In the genomic region with DNA sequence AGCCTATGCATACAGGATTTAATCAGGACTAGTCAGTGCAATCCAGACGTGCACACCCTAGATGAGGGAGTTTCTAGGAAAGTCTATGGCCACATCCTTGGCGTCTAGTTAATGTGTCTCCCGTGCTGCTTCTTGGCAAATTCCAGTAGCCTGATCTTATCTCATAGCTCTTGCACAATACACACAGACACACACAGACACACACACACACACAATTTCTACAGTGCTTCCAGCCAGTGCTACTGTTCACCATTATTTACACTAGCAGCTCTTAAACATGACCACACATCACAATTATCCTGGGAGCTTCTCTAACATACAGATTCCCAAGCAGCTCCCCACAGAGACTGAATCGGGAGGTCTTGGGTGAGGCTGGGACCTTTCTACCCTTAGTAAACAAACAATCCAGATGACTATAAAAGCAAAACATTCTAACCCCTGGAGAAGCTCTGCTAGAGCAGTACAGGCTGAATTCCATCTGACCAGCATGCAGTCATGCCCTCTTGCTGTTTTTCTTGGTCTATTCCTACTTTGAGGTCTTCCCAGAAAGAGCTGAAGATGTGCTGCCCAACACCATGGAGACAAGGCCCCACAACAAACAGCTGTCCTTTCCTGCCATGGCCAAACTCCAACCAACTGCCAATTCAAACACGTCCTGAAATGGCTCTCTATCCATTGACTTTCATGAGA, we compare ENCODE assay signal across 1 cellular context.
A peak's percentile ranks its signal among the peaks of the same experiment; 100 is the strongest.
TF ChIP-seq lines count a peak whose summit lies in the region.

No MANE protein-coding gene starts in this region.

TF ChIP-seq in HepG2, 621 proteins besides CTCF, POLR2A, EP300 and RAD21 (continued from another document and continues in another):
- TF ChIP-seq, protein P1, sequence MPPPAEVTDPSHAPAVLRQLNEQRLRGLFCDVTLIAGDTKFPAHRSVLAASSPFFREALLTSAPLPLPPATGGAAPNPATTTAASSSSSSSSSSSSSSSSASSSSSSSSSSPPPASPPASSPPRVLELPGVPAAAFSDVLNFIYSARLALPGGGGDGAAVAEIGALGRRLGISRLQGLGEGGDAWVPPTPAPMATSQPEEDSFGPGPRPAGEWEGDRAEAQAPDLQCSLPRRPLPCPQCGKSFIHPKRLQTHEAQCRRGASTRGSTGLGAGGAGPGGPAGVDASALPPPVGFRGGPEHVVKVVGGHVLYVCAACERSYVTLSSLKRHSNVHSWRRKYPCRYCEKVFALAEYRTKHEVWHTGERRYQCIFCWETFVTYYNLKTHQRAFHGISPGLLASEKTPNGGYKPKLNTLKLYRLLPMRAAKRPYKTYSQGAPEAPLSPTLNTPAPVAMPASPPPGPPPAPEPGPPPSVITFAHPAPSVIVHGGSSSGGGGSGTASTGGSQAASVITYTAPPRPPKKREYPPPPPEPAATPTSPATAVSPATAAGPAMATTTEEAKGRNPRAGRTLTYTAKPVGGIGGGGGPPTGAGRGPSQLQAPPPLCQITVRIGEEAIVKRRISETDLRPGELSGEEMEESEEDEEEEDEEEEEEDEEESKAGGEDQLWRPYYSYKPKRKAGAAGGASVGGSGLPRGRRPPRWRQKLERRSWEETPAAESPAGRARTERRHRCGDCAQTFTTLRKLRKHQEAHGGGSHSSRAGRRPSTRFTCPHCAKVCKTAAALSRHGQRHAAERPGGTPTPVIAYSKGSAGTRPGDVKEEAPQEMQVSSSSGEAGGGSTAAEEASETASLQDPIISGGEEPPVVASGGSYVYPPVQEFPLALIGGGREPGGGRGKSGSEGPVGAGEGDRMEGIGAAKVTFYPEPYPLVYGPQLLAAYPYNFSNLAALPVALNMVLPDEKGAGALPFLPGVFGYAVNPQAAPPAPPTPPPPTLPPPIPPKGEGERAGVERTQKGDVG (CRISPR knock-in tag; IDR thresholded peaks at IDR 0.05; ENCODE audit: borderline replicate concordance), result no peak
- TF ChIP-seq, protein P2, sequence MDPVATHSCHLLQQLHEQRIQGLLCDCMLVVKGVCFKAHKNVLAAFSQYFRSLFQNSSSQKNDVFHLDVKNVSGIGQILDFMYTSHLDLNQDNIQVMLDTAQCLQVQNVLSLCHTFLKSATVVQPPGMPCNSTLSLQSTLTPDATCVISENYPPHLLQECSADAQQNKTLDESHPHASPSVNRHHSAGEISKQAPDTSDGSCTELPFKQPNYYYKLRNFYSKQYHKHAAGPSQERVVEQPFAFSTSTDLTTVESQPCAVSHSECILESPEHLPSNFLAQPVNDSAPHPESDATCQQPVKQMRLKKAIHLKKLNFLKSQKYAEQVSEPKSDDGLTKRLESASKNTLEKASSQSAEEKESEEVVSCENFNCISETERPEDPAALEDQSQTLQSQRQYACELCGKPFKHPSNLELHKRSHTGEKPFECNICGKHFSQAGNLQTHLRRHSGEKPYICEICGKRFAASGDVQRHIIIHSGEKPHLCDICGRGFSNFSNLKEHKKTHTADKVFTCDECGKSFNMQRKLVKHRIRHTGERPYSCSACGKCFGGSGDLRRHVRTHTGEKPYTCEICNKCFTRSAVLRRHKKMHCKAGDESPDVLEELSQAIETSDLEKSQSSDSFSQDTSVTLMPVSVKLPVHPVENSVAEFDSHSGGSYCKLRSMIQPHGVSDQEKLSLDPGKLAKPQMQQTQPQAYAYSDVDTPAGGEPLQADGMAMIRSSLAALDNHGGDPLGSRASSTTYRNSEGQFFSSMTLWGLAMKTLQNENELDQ (CRISPR knock-in tag; IDR thresholded peaks at IDR 0.05; ENCODE audit: borderline replicate concordance), result no peak
- TF ChIP-seq CBX5 (CRISPR knock-in tag; IDR thresholded peaks at IDR 0.05; ENCODE audit: borderline replicate concordance) (peak; percentile 69; the same call in 1 of the 2 replicates), GABPB1 (CRISPR knock-in tag; IDR thresholded peaks at IDR 0.05) (peak; percentile 21; the same call in 1 of the 2 replicates), SUZ12 (IDR thresholded peaks at IDR 0.05; ENCODE audit: low read depth, low read length) (no peak), TEAD2 (CRISPR knock-in tag; IDR thresholded peaks at IDR 0.05) (no peak), ZNF878 (CRISPR knock-in tag; IDR thresholded peaks at IDR 0.05) (no peak), KDM1A (CRISPR knock-in tag; IDR thresholded peaks at IDR 0.05) (0 out of 2 replicates have a peak, but pooled peaks have one; percentile 37), ZNF619 (CRISPR knock-in tag; IDR thresholded peaks at IDR 0.05) (no peak), ZNF460 (CRISPR knock-in tag; IDR thresholded peaks at IDR 0.05; ENCODE audit: borderline replicate concordance) (no peak), PHF21A (CRISPR knock-in tag; IDR thresholded peaks at IDR 0.05) (peak; percentile 77; the same call in 1 of the 2 replicates), ZNF253 (CRISPR knock-in tag; IDR thresholded peaks at IDR 0.05; ENCODE audit: borderline replicate concordance) (no peak), ZFX (CRISPR knock-in tag; IDR thresholded peaks at IDR 0.05; ENCODE audit: low read depth) (peak; percentile 13; the same call in 1 of the 2 replicates), RXRA (CRISPR knock-in tag; IDR thresholded peaks at IDR 0.05) (peak; percentile 37; the same call in 1 of the 2 replicates), ZMYM2 (CRISPR knock-in tag; IDR thresholded peaks at IDR 0.05) (peak; percentile 52), TCF7L2 (IDR thresholded peaks at IDR 0.05; ENCODE audit: low read depth, low read length) (no peak), GFI1 (CRISPR knock-in tag; IDR thresholded peaks at IDR 0.05; ENCODE audit: borderline replicate concordance) (peak; percentile 88), FOXA3 (CRISPR knock-in tag; IDR thresholded peaks at IDR 0.05) (peak; percentile 81), SOX5 (CRISPR knock-in tag; IDR thresholded peaks at IDR 0.05; ENCODE audit: borderline replicate concordance) (peak; percentile 45; the same call in 1 of the 2 replicates), HOXD1 (CRISPR knock-in tag; IDR thresholded peaks at IDR 0.05) (no peak), PAWR (CRISPR knock-in tag; IDR thresholded peaks at IDR 0.05; ENCODE audit: borderline replicate concordance) (no peak), ZIK1 (CRISPR knock-in tag; IDR thresholded peaks at IDR 0.05; ENCODE audit: borderline replicate concordance, low read depth) (no peak), RFX1 (IDR thresholded peaks at IDR 0.05) (peak; percentile 45), HMG20B (CRISPR knock-in tag; conservative IDR thresholded peaks at IDR 0.05) (peak; percentile 75; the same call in 1 of the 2 replicates), ZNF780A (CRISPR knock-in tag; IDR thresholded peaks at IDR 0.05) (no peak), NCOA2 (CRISPR knock-in tag; IDR thresholded peaks at IDR 0.05) (peak; percentile 82), ZNF616 (CRISPR knock-in tag; IDR thresholded peaks at IDR 0.05; ENCODE audit: low read depth) (no peak), BRD4 (CRISPR knock-in tag; IDR thresholded peaks at IDR 0.05) (no peak), KDM6A (CRISPR knock-in tag; IDR thresholded peaks at IDR 0.05; ENCODE audit: low read depth) (0 out of 2 replicates have a peak, but pooled peaks have one; percentile 20), PITX1 (CRISPR knock-in tag; IDR thresholded peaks at IDR 0.05) (peak; percentile 52; the same call in 1 of the 2 replicates), POGZ (CRISPR knock-in tag; IDR thresholded peaks at IDR 0.05) (peak; percentile 90), KLF16 (CRISPR knock-in tag; IDR thresholded peaks at IDR 0.05) (0 out of 4 replicates have a peak, but pooled peaks of 1 of the 2 experiments have one; percentile 27), RAD51 (IDR thresholded peaks at IDR 0.05; ENCODE audit: borderline replicate concordance) (no peak), CEBPB (IDR thresholded peaks at IDR 0.05; ENCODE audit: borderline replicate concordance, low read depth, low read length) (peak; percentile 96), ARNT (IDR thresholded peaks at IDR 0.05) (no peak)
- TF ChIP-seq, protein P3, sequence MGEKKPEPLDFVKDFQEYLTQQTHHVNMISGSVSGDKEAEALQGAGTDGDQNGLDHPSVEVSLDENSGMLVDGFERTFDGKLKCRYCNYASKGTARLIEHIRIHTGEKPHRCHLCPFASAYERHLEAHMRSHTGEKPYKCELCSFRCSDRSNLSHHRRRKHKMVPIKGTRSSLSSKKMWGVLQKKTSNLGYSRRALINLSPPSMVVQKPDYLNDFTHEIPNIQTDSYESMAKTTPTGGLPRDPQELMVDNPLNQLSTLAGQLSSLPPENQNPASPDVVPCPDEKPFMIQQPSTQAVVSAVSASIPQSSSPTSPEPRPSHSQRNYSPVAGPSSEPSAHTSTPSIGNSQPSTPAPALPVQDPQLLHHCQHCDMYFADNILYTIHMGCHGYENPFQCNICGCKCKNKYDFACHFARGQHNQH (CRISPR knock-in tag; IDR thresholded peaks at IDR 0.05), result 0 out of 2 replicates have a peak, but pooled peaks have one; percentile 15
- TF ChIP-seq, protein P4, sequence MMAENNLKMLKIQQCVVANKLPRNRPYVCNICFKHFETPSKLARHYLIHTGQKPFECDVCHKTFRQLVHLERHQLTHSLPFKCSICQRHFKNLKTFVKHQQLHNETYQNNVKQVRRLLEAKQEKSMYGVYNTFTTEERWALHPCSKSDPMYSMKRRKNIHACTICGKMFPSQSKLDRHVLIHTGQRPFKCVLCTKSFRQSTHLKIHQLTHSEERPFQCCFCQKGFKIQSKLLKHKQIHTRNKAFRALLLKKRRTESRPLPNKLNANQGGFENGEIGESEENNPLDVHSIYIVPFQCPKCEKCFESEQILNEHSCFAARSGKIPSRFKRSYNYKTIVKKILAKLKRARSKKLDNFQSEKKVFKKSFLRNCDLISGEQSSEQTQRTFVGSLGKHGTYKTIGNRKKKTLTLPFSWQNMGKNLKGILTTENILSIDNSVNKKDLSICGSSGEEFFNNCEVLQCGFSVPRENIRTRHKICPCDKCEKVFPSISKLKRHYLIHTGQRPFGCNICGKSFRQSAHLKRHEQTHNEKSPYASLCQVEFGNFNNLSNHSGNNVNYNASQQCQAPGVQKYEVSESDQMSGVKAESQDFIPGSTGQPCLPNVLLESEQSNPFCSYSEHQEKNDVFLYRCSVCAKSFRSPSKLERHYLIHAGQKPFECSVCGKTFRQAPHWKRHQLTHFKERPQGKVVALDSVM (CRISPR knock-in tag; IDR thresholded peaks at IDR 0.05), result peak; percentile 47; the same call in 1 of the 2 replicates
- TF ChIP-seq, protein P5, sequence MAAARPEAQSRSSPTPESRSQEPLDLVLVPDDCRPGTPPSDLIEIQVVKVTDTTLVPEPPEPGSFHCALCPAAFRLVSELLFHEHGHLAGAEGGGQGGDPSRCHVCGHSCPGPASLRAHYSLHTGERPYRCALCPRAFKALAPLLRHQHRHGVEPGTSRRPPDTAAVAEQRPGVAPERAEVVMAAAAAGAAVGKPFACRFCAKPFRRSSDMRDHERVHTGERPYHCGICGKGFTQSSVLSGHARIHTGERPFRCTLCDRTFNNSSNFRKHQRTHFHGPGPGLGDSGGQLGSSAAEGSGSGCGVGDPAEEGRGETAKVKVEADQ (CRISPR knock-in tag; IDR thresholded peaks at IDR 0.05; ENCODE audit: borderline replicate concordance), result 0 out of 2 replicates have a peak, but pooled peaks have one; percentile 46
- TF ChIP-seq, protein P6, sequence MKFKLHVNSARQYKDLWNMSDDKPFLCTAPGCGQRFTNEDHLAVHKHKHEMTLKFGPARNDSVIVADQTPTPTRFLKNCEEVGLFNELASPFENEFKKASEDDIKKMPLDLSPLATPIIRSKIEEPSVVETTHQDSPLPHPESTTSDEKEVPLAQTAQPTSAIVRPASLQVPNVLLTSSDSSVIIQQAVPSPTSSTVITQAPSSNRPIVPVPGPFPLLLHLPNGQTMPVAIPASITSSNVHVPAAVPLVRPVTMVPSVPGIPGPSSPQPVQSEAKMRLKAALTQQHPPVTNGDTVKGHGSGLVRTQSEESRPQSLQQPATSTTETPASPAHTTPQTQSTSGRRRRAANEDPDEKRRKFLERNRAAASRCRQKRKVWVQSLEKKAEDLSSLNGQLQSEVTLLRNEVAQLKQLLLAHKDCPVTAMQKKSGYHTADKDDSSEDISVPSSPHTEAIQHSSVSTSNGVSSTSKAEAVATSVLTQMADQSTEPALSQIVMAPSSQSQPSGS (CRISPR knock-in tag; IDR thresholded peaks at IDR 0.05), result peak; percentile 45; the same call in 1 of the 2 replicates
- TF ChIP-seq, protein P7, sequence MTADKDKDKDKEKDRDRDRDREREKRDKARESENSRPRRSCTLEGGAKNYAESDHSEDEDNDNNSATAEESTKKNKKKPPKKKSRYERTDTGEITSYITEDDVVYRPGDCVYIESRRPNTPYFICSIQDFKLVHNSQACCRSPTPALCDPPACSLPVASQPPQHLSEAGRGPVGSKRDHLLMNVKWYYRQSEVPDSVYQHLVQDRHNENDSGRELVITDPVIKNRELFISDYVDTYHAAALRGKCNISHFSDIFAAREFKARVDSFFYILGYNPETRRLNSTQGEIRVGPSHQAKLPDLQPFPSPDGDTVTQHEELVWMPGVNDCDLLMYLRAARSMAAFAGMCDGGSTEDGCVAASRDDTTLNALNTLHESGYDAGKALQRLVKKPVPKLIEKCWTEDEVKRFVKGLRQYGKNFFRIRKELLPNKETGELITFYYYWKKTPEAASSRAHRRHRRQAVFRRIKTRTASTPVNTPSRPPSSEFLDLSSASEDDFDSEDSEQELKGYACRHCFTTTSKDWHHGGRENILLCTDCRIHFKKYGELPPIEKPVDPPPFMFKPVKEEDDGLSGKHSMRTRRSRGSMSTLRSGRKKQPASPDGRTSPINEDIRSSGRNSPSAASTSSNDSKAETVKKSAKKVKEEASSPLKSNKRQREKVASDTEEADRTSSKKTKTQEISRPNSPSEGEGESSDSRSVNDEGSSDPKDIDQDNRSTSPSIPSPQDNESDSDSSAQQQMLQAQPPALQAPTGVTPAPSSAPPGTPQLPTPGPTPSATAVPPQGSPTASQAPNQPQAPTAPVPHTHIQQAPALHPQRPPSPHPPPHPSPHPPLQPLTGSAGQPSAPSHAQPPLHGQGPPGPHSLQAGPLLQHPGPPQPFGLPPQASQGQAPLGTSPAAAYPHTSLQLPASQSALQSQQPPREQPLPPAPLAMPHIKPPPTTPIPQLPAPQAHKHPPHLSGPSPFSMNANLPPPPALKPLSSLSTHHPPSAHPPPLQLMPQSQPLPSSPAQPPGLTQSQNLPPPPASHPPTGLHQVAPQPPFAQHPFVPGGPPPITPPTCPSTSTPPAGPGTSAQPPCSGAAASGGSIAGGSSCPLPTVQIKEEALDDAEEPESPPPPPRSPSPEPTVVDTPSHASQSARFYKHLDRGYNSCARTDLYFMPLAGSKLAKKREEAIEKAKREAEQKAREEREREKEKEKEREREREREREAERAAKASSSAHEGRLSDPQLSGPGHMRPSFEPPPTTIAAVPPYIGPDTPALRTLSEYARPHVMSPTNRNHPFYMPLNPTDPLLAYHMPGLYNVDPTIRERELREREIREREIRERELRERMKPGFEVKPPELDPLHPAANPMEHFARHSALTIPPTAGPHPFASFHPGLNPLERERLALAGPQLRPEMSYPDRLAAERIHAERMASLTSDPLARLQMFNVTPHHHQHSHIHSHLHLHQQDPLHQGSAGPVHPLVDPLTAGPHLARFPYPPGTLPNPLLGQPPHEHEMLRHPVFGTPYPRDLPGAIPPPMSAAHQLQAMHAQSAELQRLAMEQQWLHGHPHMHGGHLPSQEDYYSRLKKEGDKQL (CRISPR knock-in tag; IDR thresholded peaks at IDR 0.05; ENCODE audit: low read depth), result peak; percentile 68; the same call in 1 of the 2 replicates
- TF ChIP-seq, protein P8, sequence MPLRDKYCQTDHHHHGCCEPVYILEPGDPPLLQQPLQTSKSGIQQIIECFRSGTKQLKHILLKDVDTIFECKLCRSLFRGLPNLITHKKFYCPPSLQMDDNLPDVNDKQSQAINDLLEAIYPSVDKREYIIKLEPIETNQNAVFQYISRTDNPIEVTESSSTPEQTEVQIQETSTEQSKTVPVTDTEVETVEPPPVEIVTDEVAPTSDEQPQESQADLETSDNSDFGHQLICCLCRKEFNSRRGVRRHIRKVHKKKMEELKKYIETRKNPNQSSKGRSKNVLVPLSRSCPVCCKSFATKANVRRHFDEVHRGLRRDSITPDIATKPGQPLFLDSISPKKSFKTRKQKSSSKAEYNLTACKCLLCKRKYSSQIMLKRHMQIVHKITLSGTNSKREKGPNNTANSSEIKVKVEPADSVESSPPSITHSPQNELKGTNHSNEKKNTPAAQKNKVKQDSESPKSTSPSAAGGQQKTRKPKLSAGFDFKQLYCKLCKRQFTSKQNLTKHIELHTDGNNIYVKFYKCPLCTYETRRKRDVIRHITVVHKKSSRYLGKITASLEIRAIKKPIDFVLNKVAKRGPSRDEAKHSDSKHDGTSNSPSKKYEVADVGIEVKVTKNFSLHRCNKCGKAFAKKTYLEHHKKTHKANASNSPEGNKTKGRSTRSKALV (CRISPR knock-in tag; IDR thresholded peaks at IDR 0.05), result no peak
